Comparison of ENCODE assay signal across 7 cellular contexts in genomic region chr19:1906985-1907562, GRCh38. TPM values are rescaled to one million over a fixed set of nuclear protein-coding genes. Genes with fewer than 3 reads are reported as not detected.
DNase-seq lines count a peak whose midpoint lies in the region; ATAC-seq and TF ChIP-seq lines count a peak whose summit lies in the region.
"Had no signal": no experiment of that assay in that cellular context is flagged by ENCODE, and none has a peak within 500 bp of the region (broad histone marks: within the 10 kb centered on the region; RNA-seq: fewer than 3 reads in every experiment).

No MANE protein-coding gene starts in this region.

- no peaks in the 10 kb centered on the region for H3K9me3 ChIP-seq in tibial nerve

- TF ChIP-seq EP300 in tibial nerve (IDR thresholded peaks at IDR 0.05) = no peak

- H3K27me3 ChIP-seq in tibial nerve = no peaks in the 10 kb centered on the region

- H3K4me3 Mint-ChIP-seq in activated T-cell treated with anti-CD3 and anti-CD28 coated beads, Interleukin-2, amount 50 U/mL, for 72 hours = peak overlapping the region; percentile 22 to 32

- no peak for TF ChIP-seq CTCF in epithelial cell of proximal tubule (conservative IDR thresholded peaks at IDR 0.05; ENCODE audit: low read depth, low read length)
- no peak for TF ChIP-seq CTCF in tibial nerve (IDR thresholded peaks at IDR 0.05)

- H3K36me3 ChIP-seq in tibial nerve = peaks cover 0 to 5% (median 0%) of the 10 kb centered on the region in 3 donors

- peak overlapping the region; percentile 38 for H3K4me3 ChIP-seq in epithelial cell of proximal tubule (ENCODE audit: low read depth, low read length)
- H3K4me3 ChIP-seq in tibial nerve = no peak overlapping the region

- H3K27ac ChIP-seq in tibial nerve = peak overlapping the region in 3 of 4 donors; percentile 74 to 80 (median 77)

- H3K9me3 Mint-ChIP-seq in activated T-cell treated with anti-CD3 and anti-CD28 coated beads, Interleukin-2, amount 50 U/mL, for 72 hours = no peaks in the 10 kb centered on the region

- H3K4me1 Mint-ChIP-seq in activated T-cell treated with anti-CD3 and anti-CD28 coated beads, Interleukin-2, amount 50 U/mL, for 72 hours (ENCODE audit: low read depth) = peaks cover 52% of the 10 kb centered on the region

- ATAC-seq in activated T-cell treated with anti-CD3 and anti-CD28 coated beads, Interleukin-2, amount 50 U/mL, for 72 hours (replicated peaks in 1 of 2) = no peak

- no peaks in the 10 kb centered on the region for H3K36me3 Mint-ChIP-seq in activated T-cell treated with anti-CD3 and anti-CD28 coated beads, Interleukin-2, amount 50 U/mL, for 72 hours (ENCODE audit: insufficient read depth in 2 of 2)

- H3K27me3 Mint-ChIP-seq in activated T-cell treated with anti-CD3 and anti-CD28 coated beads, Interleukin-2, amount 50 U/mL, for 72 hours (ENCODE audit: low read depth) = no peaks in the 10 kb centered on the region

- no peak overlapping the region for H3K27ac Mint-ChIP-seq in activated T-cell treated with anti-CD3 and anti-CD28 coated beads, Interleukin-2, amount 50 U/mL, for 72 hours

- H3K4me1 ChIP-seq in tibial nerve = peaks cover 0 to 60% (median 28%) of the 10 kb centered on the region in 4 donors

- no peak for DNase-seq in activated T-cell treated with anti-CD3 and anti-CD28 coated beads, Interleukin-2, amount 50 U/mL, for 72 hours
- no peak for DNase-seq in activated T-cell treated with anti-CD3 and anti-CD28 coated beads, Interleukin-2, amount 50 U/mL, for 1 hour
- DNase-seq in epithelial cell of proximal tubule (ENCODE audit: low read depth) (no peak), tibial nerve (ENCODE audit: low spot score in 2 of 2) (no peak), mesenteric fat pad (ENCODE audit: low spot score) (no peak), NCI-H69 (lab: John Stamatoyannopoulos, UW) (no peak)
- DNase-seq: effector CD8-positive, alpha-beta T cell had no signal

- TF ChIP-seq POLR2A in tibial nerve (IDR thresholded peaks at IDR 0.05) = no peak

- 94% methylated on average over 10 of the region's 10 CpGs for WGBS in tibial nerve, 2 donors

RNA-seq across cellular contexts. Expression of gene ADAT3, which starts 1.9 kb away (rescaled TPM):
- 1 to 10 TPM; 4.2 to 4.5 TPM for total RNA-seq in activated T-cell treated with anti-CD3 and anti-CD28 coated beads, Interleukin-2, amount 50 U/mL, for 72 hours
- total RNA-seq in epithelial cell of proximal tubule = 10.3 and 12.6 TPM in 2 replicates
- total RNA-seq in tibial nerve = 1 to 10 TPM; 2.4 to 8.7 (median 4.8) TPM
- 6.1 TPM for total RNA-seq in mesenteric fat pad

RNA-seq across cellular contexts. Expression of gene SCAMP4, which starts 1.9 kb away (rescaled TPM):
- 10 to 100 TPM; 36.5 to 42.6 TPM for total RNA-seq in activated T-cell treated with anti-CD3 and anti-CD28 coated beads, Interleukin-2, amount 50 U/mL, for 72 hours
- total RNA-seq in epithelial cell of proximal tubule = 108 and 134 TPM in 2 replicates
- total RNA-seq in tibial nerve = 10 to 100 TPM; 34.7 to 65.7 (median 56.2) TPM
- total RNA-seq in mesenteric fat pad = 48.4 TPM

RNA-seq across cellular contexts. Expression of gene ABHD17A, which starts 21.8 kb away (rescaled TPM):
- total RNA-seq in activated T-cell treated with anti-CD3 and anti-CD28 coated beads, Interleukin-2, amount 50 U/mL, for 72 hours = 10 to 100 TPM; 84.2 to 92.1 TPM
- total RNA-seq in epithelial cell of proximal tubule (83.4 and 112 TPM in 2 replicates), tibial nerve (100 to 1,000 TPM; 127 to 165 (median 132) TPM), mesenteric fat pad (67.2 TPM)

RNA-seq across cellular contexts. Expression of gene CSNK1G2, which starts 33.9 kb away (rescaled TPM):
- total RNA-seq in activated T-cell treated with anti-CD3 and anti-CD28 coated beads, Interleukin-2, amount 50 U/mL, for 72 hours = 10 to 100 TPM; 63.7 to 66.5 TPM
- total RNA-seq in epithelial cell of proximal tubule = 82.9 and 85.4 TPM in 2 replicates
- total RNA-seq in tibial nerve = 100 to 1,000 TPM in 1 of 4 donors, 10 to 100 TPM in 3; 38.9 to 132 (median 55.6) TPM
- total RNA-seq in mesenteric fat pad = 53.4 TPM

RNA-seq across cellular contexts. Expression of gene KLF16, which starts 43.7 kb away (rescaled TPM):
- 10 to 100 TPM; 26.4 to 27.5 TPM for total RNA-seq in activated T-cell treated with anti-CD3 and anti-CD28 coated beads, Interleukin-2, amount 50 U/mL, for 72 hours
- total RNA-seq in epithelial cell of proximal tubule (28.1 and 28.8 TPM in 2 replicates), tibial nerve (1 to 10 TPM; 4.6 to 8.4 (median 7.0) TPM), mesenteric fat pad (19.0 TPM)
